ENCODE assay signal across 7 cellular contexts in genomic region chr9:112282841-112283240, GRCh38. TPM values are rescaled to one million over a fixed set of nuclear protein-coding genes. Genes with fewer than 3 reads are reported as not detected.
DNase-seq lines count a peak whose midpoint lies in the region; ATAC-seq and TF ChIP-seq lines count a peak whose summit lies in the region.
"Not testable (repeated sequence)": the region's sequence is repeated elsewhere in the genome, so short reads cannot be mapped to it uniquely, and the experiment has no call there.

No MANE protein-coding gene starts in this region.

- not testable (repeated sequence) for H3K27me3 ChIP-seq in endodermal cell (ENCODE audit: control insufficient read depth, insufficient read depth, low read length, poor library complexity, severe bottlenecking); neutrophil

- peak overlapping the region; percentile 60 for H3K4me3 ChIP-seq in endodermal cell (ENCODE audit: low read length)
- not testable (repeated sequence) for H3K4me3 ChIP-seq in neutrophil (ENCODE audit: low read depth in 1 of 2, low read length in 1 of 2)

- not testable (repeated sequence) for H3K9ac ChIP-seq in endodermal cell (ENCODE audit: extremely low read depth, low read length, poor library complexity, severe bottlenecking)

- H3K4me1 ChIP-seq in endodermal cell (ENCODE audit: control insufficient read depth, insufficient read depth, low read length), result not testable (repeated sequence)
- H3K4me1 ChIP-seq in neutrophil (ENCODE audit: control insufficient read depth in 1 of 2, insufficient read depth in 1 of 2, low read depth in 1 of 2, low read length in 1 of 2), result peaks cover 7 to 13% of the 10 kb centered on the region in 2 experiments

- peaks cover 54% of the 10 kb centered on the region for H3K36me3 Mint-ChIP-seq in activated CD4-positive, alpha-beta T cell treated with anti-CD3 and anti-CD28 coated beads for 36 hours (ENCODE audit: low read depth)
- peaks cover 52% of the 10 kb centered on the region for H3K36me3 Mint-ChIP-seq in activated T-helper 17 cell treated with anti-CD3 and anti-CD28 coated beads, Interleukin-2, amount 50 U/mL, for 72 hours (ENCODE audit: low read depth)
- H3K36me3 Mint-ChIP-seq in activated naive CD8-positive, alpha-beta T cell treated with anti-CD3 and anti-CD28 coated beads, Interleukin-2, amount 50 U/mL, for 24 hours (ENCODE audit: low read depth), result peaks cover 52% of the 10 kb centered on the region
- peaks cover 55% of the 10 kb centered on the region for H3K36me3 Mint-ChIP-seq in endodermal cell (ENCODE audit: low read depth)

- peaks cover 54% of the 10 kb centered on the region for H3K9me3 ChIP-seq in endodermal cell (ENCODE audit: control insufficient read depth, low read length)
- not testable (repeated sequence) for H3K9me3 ChIP-seq in neutrophil

- peaks cover 33% of the 10 kb centered on the region for H3K4me1 Mint-ChIP-seq in activated CD4-positive, alpha-beta T cell treated with anti-CD3 and anti-CD28 coated beads for 36 hours
- peaks cover 13% of the 10 kb centered on the region for H3K4me1 Mint-ChIP-seq in activated T-helper 17 cell treated with anti-CD3 and anti-CD28 coated beads, Interleukin-2, amount 50 U/mL, for 72 hours
- H3K4me1 Mint-ChIP-seq in activated naive CD8-positive, alpha-beta T cell treated with anti-CD3 and anti-CD28 coated beads, Interleukin-2, amount 50 U/mL, for 24 hours, result peaks cover 31% of the 10 kb centered on the region
- H3K4me1 Mint-ChIP-seq in endodermal cell, result peaks cover 14% of the 10 kb centered on the region

- peak; percentile 60 for ATAC-seq in activated CD4-positive, alpha-beta T cell treated with anti-CD3 and anti-CD28 coated beads for 36 hours
- peak; percentile 57 for ATAC-seq in activated T-helper 17 cell treated with anti-CD3 and anti-CD28 coated beads, Interleukin-2, amount 50 U/mL, for 72 hours (replicated peaks)
- ATAC-seq in activated naive CD8-positive, alpha-beta T cell treated with anti-CD3 and anti-CD28 coated beads, Interleukin-2, amount 50 U/mL, for 24 hours, result peak; percentile 36

- H3K36me3 ChIP-seq in endodermal cell (ENCODE audit: control insufficient read depth, insufficient read depth, low read length), result peaks cover 46% of the 10 kb centered on the region
- H3K36me3 ChIP-seq in neutrophil, result not testable (repeated sequence)

- not testable (repeated sequence) for H3K27me3 Mint-ChIP-seq in activated CD4-positive, alpha-beta T cell treated with anti-CD3 and anti-CD28 coated beads for 36 hours; activated T-helper 17 cell treated with anti-CD3 and anti-CD28 coated beads, Interleukin-2, amount 50 U/mL, for 72 hours; activated naive CD8-positive, alpha-beta T cell treated with anti-CD3 and anti-CD28 coated beads, Interleukin-2, amount 50 U/mL, for 24 hours; endodermal cell (ENCODE audit: insufficient read depth)

- not testable (repeated sequence) for H3K27ac Mint-ChIP-seq in activated CD4-positive, alpha-beta T cell treated with anti-CD3 and anti-CD28 coated beads for 36 hours; activated T-helper 17 cell treated with anti-CD3 and anti-CD28 coated beads, Interleukin-2, amount 50 U/mL, for 72 hours; endodermal cell
- H3K27ac Mint-ChIP-seq in activated naive CD8-positive, alpha-beta T cell treated with anti-CD3 and anti-CD28 coated beads, Interleukin-2, amount 50 U/mL, for 24 hours, result peak overlapping the region; percentile 24

- not testable (repeated sequence) for TF ChIP-seq CTCF in endodermal cell (conservative IDR thresholded peaks at IDR 0.05); neutrophil (IDR thresholded peaks at IDR 0.05)

- POLR2A ChIA-PET in activated CD4-positive, alpha-beta T cell treated with anti-CD3 and anti-CD28 coated beads for 36 hours (lab: Charles Lee), result not testable (repeated sequence)

- not testable (repeated sequence) for H3K4me3 Mint-ChIP-seq in activated CD4-positive, alpha-beta T cell treated with anti-CD3 and anti-CD28 coated beads for 36 hours; activated T-helper 17 cell treated with anti-CD3 and anti-CD28 coated beads, Interleukin-2, amount 50 U/mL, for 72 hours; activated naive CD8-positive, alpha-beta T cell treated with anti-CD3 and anti-CD28 coated beads, Interleukin-2, amount 50 U/mL, for 24 hours; endodermal cell

- 86% methylated on average over 2 of the region's 3 CpGs; no CpG with 5 or more reads in 1 of the 2 experiments for WGBS in endodermal cell (ENCODE audit: insufficient coverage in 1 of 2, insufficient read length in 1 of 2), 2 experiments

- CTCF ChIA-PET in activated CD4-positive, alpha-beta T cell treated with anti-CD3 and anti-CD28 coated beads for 36 hours (lab: Charles Lee), result not testable (repeated sequence)

- DNase-seq in activated CD4-positive, alpha-beta T cell treated with anti-CD3 and anti-CD28 coated beads for 36 hours, result peak; percentile 22
- peak; percentile 1 for DNase-seq in activated T-cell treated with anti-CD3 and anti-CD28 coated beads for 24 hours (ENCODE audit: low read depth)
- not testable (repeated sequence) for DNase-seq in activated naive CD8-positive, alpha-beta T cell treated with anti-CD3 and anti-CD28 coated beads, Interleukin-2, amount 50 U/mL, for 24 hours; endodermal cell
- DNase-seq in stimulated activated CD4-positive, alpha-beta T cell treated with anti-CD3 and anti-CD28 coated beads, Interleukin-1b, Interleukin-23, amount 100 ng/mL, for 48 hours, result peak; percentile 11

- H3K9me3 Mint-ChIP-seq in activated CD4-positive, alpha-beta T cell treated with anti-CD3 and anti-CD28 coated beads for 36 hours (ENCODE audit: low read depth), result peaks cover 26% of the 10 kb centered on the region
- H3K9me3 Mint-ChIP-seq in activated T-helper 17 cell treated with anti-CD3 and anti-CD28 coated beads, Interleukin-2, amount 50 U/mL, for 72 hours, result not testable (repeated sequence)
- peaks cover 32% of the 10 kb centered on the region for H3K9me3 Mint-ChIP-seq in activated naive CD8-positive, alpha-beta T cell treated with anti-CD3 and anti-CD28 coated beads, Interleukin-2, amount 50 U/mL, for 24 hours
- H3K9me3 Mint-ChIP-seq in endodermal cell, result peaks cover 53% of the 10 kb centered on the region

- not testable (repeated sequence) for H3K27ac ChIP-seq in endodermal cell (ENCODE audit: low read depth, low read length)
- peak overlapping the region; percentile 41 for H3K27ac ChIP-seq in neutrophil

- intact Hi-C loops in activated CD4-positive, alpha-beta T cell treated with anti-CD3 and anti-CD28 coated beads for 36 hours (cut with DNase I, micrococcal nuclease), result loop anchor here in 1 of 2 experiments (5.0 kb wide), 1 partner anchor 44 kb away; no protein-coding TSS in a partner anchor

RNA-seq across cellular contexts. Expression of gene PTBP3, which starts 50.6 kb away (rescaled TPM):
- total RNA-seq in activated CD4-positive, alpha-beta T cell treated with anti-CD3 and anti-CD28 coated beads for 36 hours, result 100 to 1,000 TPM in 1 of 2 experiments, 10 to 100 TPM in 1; 98.9 to 176 TPM
- total RNA-seq in activated T-helper 17 cell treated with anti-CD3 and anti-CD28 coated beads, Interleukin-2, amount 50 U/mL, for 72 hours, result 100 to 1,000 TPM in 1 of 2 donors, 10 to 100 TPM in 1; 83.5 to 117 TPM
- 10 to 100 TPM; 83.3 to 94.8 TPM for total RNA-seq in endodermal cell
- polyA plus RNA-seq in endodermal cell (2013, experiment 1 of 2), result 33.7 TPM
- 36.1 TPM for polyA plus RNA-seq in endodermal cell (2013, experiment 2 of 2)
